Comparison of ENCODE assay signal across 24 cellular contexts in genomic region chr9:15081021-15081753, GRCh38.
"Had no signal": no experiment of that assay in that cellular context is flagged by ENCODE, and none has a peak within 500 bp of the region (broad histone marks: within the 10 kb centered on the region; RNA-seq: fewer than 3 reads in every experiment).

No MANE protein-coding gene starts in this region.

- H3K9me3 ChIP-seq: colonic mucosa, esophagus squamous epithelium, gastrocnemius medialis, heart right ventricle, left lung, lower lobe of right lung, mucosa of descending colon had no signal

- H3K4me1 ChIP-seq: colonic mucosa, esophagus squamous epithelium, gastrocnemius medialis, heart right ventricle, left lung, lower lobe of right lung had no signal

- FAIRE-seq: endometrium, islet of Langerhans, keratinocyte had no signal

- H3K36me3 ChIP-seq: colonic mucosa, esophagus squamous epithelium, gastrocnemius medialis, heart right ventricle, left lung, lower lobe of right lung had no signal

- DNase-seq: colonic mucosa; cortex of kidney; effector CD8-positive, alpha-beta T cell; effector memory CD8-positive, alpha-beta T cell; endodermal cell; erythroblast; esophagus squamous epithelium; foreskin fibroblast; foreskin melanocyte; gastrocnemius medialis; glutamatergic neuron; head of caudate nucleus; heart right ventricle; hippocampal formation; left cardiac atrium; left lung; left ventricle myocardium superior; lower lobe of right lung; mucosa of descending colon had no signal

- H3K27ac ChIP-seq: colonic mucosa, epithelial cell of prostate, esophagus squamous epithelium, gastrocnemius medialis, heart right ventricle, left lung, lower lobe of right lung had no signal

- H3K4me3 ChIP-seq: colonic mucosa, esophagus squamous epithelium, gastrocnemius medialis, heart right ventricle, left lung, lower lobe of right lung, mucosa of descending colon had no signal

- H3K27me3 ChIP-seq: colonic mucosa, gastrocnemius medialis, heart right ventricle, left lung had no signal

- ATAC-seq: effector memory CD8-positive, alpha-beta T cell; esophagus mucosa; gastrocnemius medialis; heart right ventricle; left cardiac atrium; left lung; left ventricle myocardium superior; lower lobe of right lung; mucosa of descending colon had no signal
